ENCODE assay signal across 8 cellular contexts in genomic region chr7:98280791-98281756, GRCh38. TPM values are rescaled to one million over a fixed set of nuclear protein-coding genes. Genes with fewer than 3 reads are reported as not detected.
A peak's percentile ranks its signal among the peaks of the same experiment; 100 is the strongest.
DNase-seq lines count a peak whose midpoint lies in the region; ATAC-seq and TF ChIP-seq lines count a peak whose summit lies in the region.

TSS of gene BRI3 (plus strand) at chr7:98281686. CDS start at chr7:98281796, 110 bp downstream.

- H3K36me3 Mint-ChIP-seq in HFFc6 (ENCODE audit: low read depth) (peaks cover 24% of the 10 kb centered on the region), type B pancreatic cell (no peaks in the 10 kb centered on the region)
- peaks cover 4% of the 10 kb centered on the region for H3K36me3 Mint-ChIP-seq in activated naive CD8-positive, alpha-beta T cell treated with anti-CD3 and anti-CD28 coated beads, Interleukin-2, amount 50 U/mL, for 24 hours (ENCODE audit: low read depth)

- H3K27me3 Mint-ChIP-seq in HFFc6 (ENCODE audit: insufficient read depth), result peaks cover 14% of the 10 kb centered on the region
- no peaks in the 10 kb centered on the region for H3K27me3 Mint-ChIP-seq in activated naive CD8-positive, alpha-beta T cell treated with anti-CD3 and anti-CD28 coated beads, Interleukin-2, amount 50 U/mL, for 24 hours
- no peaks in the 10 kb centered on the region for H3K27me3 Mint-ChIP-seq in type B pancreatic cell

- H3K27ac Mint-ChIP-seq in HFFc6, result peak within 1 kb of the TSS; percentile 99
- peak within 1 kb of the TSS; percentile 70 for H3K27ac Mint-ChIP-seq in activated naive CD8-positive, alpha-beta T cell treated with anti-CD3 and anti-CD28 coated beads, Interleukin-2, amount 50 U/mL, for 24 hours
- H3K27ac Mint-ChIP-seq in type B pancreatic cell, result peak within 1 kb of the TSS; percentile 94

- ATAC-seq in activated naive CD8-positive, alpha-beta T cell treated with anti-CD3 and anti-CD28 coated beads, Interleukin-2, amount 50 U/mL, for 24 hours, result peak; percentile 81

- H3K4me1 Mint-ChIP-seq in HFFc6 (ENCODE audit: low read depth) (peaks cover 54% of the 10 kb centered on the region), type B pancreatic cell (ENCODE audit: unreplicated experiment) (peaks cover 19% of the 10 kb centered on the region)
- H3K4me1 Mint-ChIP-seq in activated naive CD8-positive, alpha-beta T cell treated with anti-CD3 and anti-CD28 coated beads, Interleukin-2, amount 50 U/mL, for 24 hours, result peaks cover 29% of the 10 kb centered on the region

- DNase-seq in GM10248 (ENCODE audit: extremely low spot score), result peak; percentile 98
- DNase-seq in HFFc6, result peak; percentile 45
- peak; percentile 89 for DNase-seq in NCI-H1105 (lab: John Stamatoyannopoulos, UW)
- DNase-seq in SW480 (ENCODE audit: low spot score), result peak; percentile 94
- DNase-seq in activated naive CD8-positive, alpha-beta T cell treated with anti-CD3 and anti-CD28 coated beads, Interleukin-2, amount 50 U/mL, for 24 hours, result peak; percentile 89
- DNase-seq in cardiac septum (ENCODE audit: low spot score), result peak; percentile 95
- peak; percentile 77 to 97 (median 84) for DNase-seq in posterior cingulate gyrus
- DNase-seq in type B pancreatic cell (ENCODE audit: extremely low spot score, unreplicated experiment), result peak; percentile 90

- CTCF ChIA-PET in GM10248 (lab: Yijun Ruan, JAX), result interaction anchor here (0.9 kb wide), 1 partner anchor 23 kb away, joined by 3 read pairs; no protein-coding TSS in a partner anchor

- H3K4me3 Mint-ChIP-seq in HFFc6 (peak within 1 kb of the TSS; percentile 96), type B pancreatic cell (peak within 1 kb of the TSS; percentile 92)
- peak within 1 kb of the TSS; percentile 78 for H3K4me3 Mint-ChIP-seq in activated naive CD8-positive, alpha-beta T cell treated with anti-CD3 and anti-CD28 coated beads, Interleukin-2, amount 50 U/mL, for 24 hours

- TF ChIP-seq CTCF in GM10248 (IDR thresholded peaks at IDR 0.05; ENCODE audit: control extremely low read depth, extremely low read depth, low read depth, missing control alignments) (no peak), HFFc6 (IDR thresholded peaks at IDR 0.05) (peak; percentile 79), type B pancreatic cell (conservative IDR thresholded peaks at IDR 0.05) (no peak)

- POLR2A ChIA-PET in GM10248 (lab: Yijun Ruan, JAX), result interaction anchor here (0.5 to 0.8 kb wide), 3 partner anchors 15 to 97 kb away, joined by 3 read pairs; no protein-coding TSS in a partner anchor

- intact Hi-C loops in cardiac septum (cut with DNase I) (loop anchor here (1.0 kb wide), 1 partner anchor 29 kb away; the partner anchor contains the start of gene TECPR1), posterior cingulate gyrus (cut with DNase I) (loop anchor here (2.0 kb wide), 1 partner anchor 28 kb away; the partner anchor contains the start of gene TECPR1)

- H3K9me3 Mint-ChIP-seq in HFFc6 (no peaks in the 10 kb centered on the region), type B pancreatic cell (no peaks in the 10 kb centered on the region)
- no peaks in the 10 kb centered on the region for H3K9me3 Mint-ChIP-seq in activated naive CD8-positive, alpha-beta T cell treated with anti-CD3 and anti-CD28 coated beads, Interleukin-2, amount 50 U/mL, for 24 hours

RNA-seq across cellular contexts. Expression of gene BRI3, which starts in this region (rescaled TPM):
- total RNA-seq in HFFc6 (2021; fragmentation: NEBNext Ultra II Directional; extraction: Animal tissue kit (Norgen Biotek cat#: 25700)), result 100 to 1,000 TPM; 288 to 304 (median 295) TPM
- total RNA-seq in cardiac septum (162 TPM), type B pancreatic cell (ENCODE audit: low replicate concordance) (151 and 190 TPM in 2 replicates)

Comparison
In these comparisons a context has a peak if more than half of its experiments do, and no peak if none do; other contexts are left out.
1. Peak in every context shown above with its lines: DNase-seq and ATAC-seq.
2. DNase-seq: peak in every context shown above with its lines; median percentile 98 in GM10248; 95 in cardiac septum; 94 in SW480; 90 in type B pancreatic cell; 89 in NCI-H1105; 89 in activated naive CD8-positive, alpha-beta T cell treated with anti-CD3 and anti-CD28 coated beads, Interleukin-2, amount 50 U/mL, for 24 hours; 84 in posterior cingulate gyrus; 45 in HFFc6.